28 cellular contexts compared by ENCODE assay signal in genomic region chr6:130613176-130613575, GRCh38.
"Had no signal": no experiment of that assay in that cellular context is flagged by ENCODE, and none has a peak within 500 bp of the region (broad histone marks: within the 10 kb centered on the region; RNA-seq: fewer than 3 reads in every experiment).

No MANE protein-coding gene starts in this region.

- H3K36me3 ChIP-seq: colonic mucosa, esophagus muscularis mucosa, esophagus squamous epithelium, gastrocnemius medialis, gastroesophageal sphincter, heart left ventricle, heart right ventricle had no signal

- FAIRE-seq: colon, endometrium, endothelial cell of umbilical vein, frontal cortex had no signal

- H3K27ac ChIP-seq: colonic mucosa, coronary artery, dorsolateral prefrontal cortex, epithelial cell of prostate, esophagus muscularis mucosa, esophagus squamous epithelium, foreskin keratinocyte, gastrocnemius medialis, gastroesophageal sphincter, heart left ventricle, heart right ventricle had no signal

- H3K4me1 ChIP-seq: colonic mucosa, esophagus muscularis mucosa, esophagus squamous epithelium, foreskin keratinocyte, gastrocnemius medialis, gastroesophageal sphincter, heart left ventricle, heart right ventricle had no signal

- H3K4me3 ChIP-seq: colonic mucosa, coronary artery, dorsolateral prefrontal cortex, esophagus muscularis mucosa, esophagus squamous epithelium, gastrocnemius medialis, gastroesophageal sphincter, heart left ventricle, heart right ventricle had no signal

- H3K27me3 ChIP-seq: colonic mucosa, dorsolateral prefrontal cortex, esophagus muscularis mucosa, esophagus squamous epithelium, foreskin keratinocyte, gastrocnemius medialis, gastroesophageal sphincter, heart left ventricle, heart right ventricle had no signal

- H3K9me3 ChIP-seq: colonic mucosa, esophagus muscularis mucosa, esophagus squamous epithelium, gastrocnemius medialis, gastroesophageal sphincter, heart left ventricle, heart right ventricle had no signal

- DNase-seq: colonic mucosa; cortex of kidney; dermis blood vessel endothelial cell; dorsolateral prefrontal cortex; effector CD4-positive, alpha-beta T cell; effector CD8-positive, alpha-beta T cell; effector memory CD4-positive, alpha-beta T cell; effector memory CD8-positive, alpha-beta T cell; endodermal cell; erythroblast; esophagus squamous epithelium; foreskin fibroblast; foreskin keratinocyte; foreskin melanocyte; gastrocnemius medialis; glutamatergic neuron; head of caudate nucleus; heart left ventricle; heart right ventricle had no signal

- H3K9me3 Mint-ChIP-seq: dendritic cell treated with granulocyte-macrophage colony-stimulating factor and Interleukin-4, amounts not matched to agents 40 ng/mL and 50 ng/mL, for 4 days; effector memory CD8-positive, alpha-beta T cell; endodermal cell had no signal

- H3K4me3 Mint-ChIP-seq: dendritic cell treated with granulocyte-macrophage colony-stimulating factor and Interleukin-4, amounts not matched to agents 40 ng/mL and 50 ng/mL, for 4 days; effector memory CD8-positive, alpha-beta T cell; endodermal cell had no signal

- H3K27ac Mint-ChIP-seq: dendritic cell treated with granulocyte-macrophage colony-stimulating factor and Interleukin-4, amounts not matched to agents 40 ng/mL and 50 ng/mL, for 4 days; effector memory CD8-positive, alpha-beta T cell; endodermal cell had no signal

- H3K27me3 Mint-ChIP-seq: dendritic cell treated with granulocyte-macrophage colony-stimulating factor and Interleukin-4, amounts not matched to agents 40 ng/mL and 50 ng/mL, for 4 days; effector memory CD8-positive, alpha-beta T cell had no signal

- ATAC-seq: effector memory CD8-positive, alpha-beta T cell; foreskin keratinocyte; gastrocnemius medialis; gastroesophageal sphincter; heart left ventricle; heart right ventricle had no signal
